ENCODE assay signal across 1 cellular context in genomic region chr15:65385868-65386253, GRCh38.
TF ChIP-seq lines count a peak whose summit lies in the region.

No MANE protein-coding gene starts in this region.

TF ChIP-seq in K562, 482 proteins besides CTCF, POLR2A, EP300 and RAD21:
- TF ChIP-seq ZNF407 (IDR thresholded peaks at IDR 0.05; ENCODE audit: low read depth) (no peak), TEAD1 (CRISPR knock-in tag; IDR thresholded peaks at IDR 0.05) (0 out of 4 replicates have a peak, but pooled peaks of 1 of the 2 experiments have one; percentile 30), RBM22 (IDR thresholded peaks at IDR 0.05; ENCODE audit: low read depth, low read length, poor library complexity, severe bottlenecking) (no peak), WHSC1 (IDR thresholded peaks at IDR 0.05; ENCODE audit: low read length) (no peak), ZNF449 (CRISPR knock-in tag; IDR thresholded peaks at IDR 0.05) (no peak), CEBPG (CRISPR knock-in tag; IDR thresholded peaks at IDR 0.05) (0 out of 2 replicates have a peak, but pooled peaks have one; percentile 4), CEBPG (tag; conservative IDR thresholded peaks at IDR 0.05 in 1 of 2, IDR thresholded peaks at IDR 0.05 in 1 of 2) (no peak), GABPB1 (CRISPR knock-in tag; IDR thresholded peaks at IDR 0.05) (0 out of 2 replicates have a peak, but pooled peaks have one; percentile 1), HNRNPUL1 (IDR thresholded peaks at IDR 0.05; ENCODE audit: low read length) (no peak), HDAC1 (IDR thresholded peaks at IDR 0.05) (no peak), ARID1B (IDR thresholded peaks at IDR 0.05) (no peak), NR0B1 (IDR thresholded peaks at IDR 0.05; ENCODE audit: partially characterized antibody) (no peak), TFAP4 (CRISPR knock-in tag; IDR thresholded peaks at IDR 0.05; ENCODE audit: borderline replicate concordance) (no peak), HMBOX1 (IDR thresholded peaks at IDR 0.05) (no peak), CTCFL (IDR thresholded peaks at IDR 0.05; ENCODE audit: borderline replicate concordance, insufficient read depth, low read depth, low read length, poor library complexity, severe bottlenecking) (no peak), ZNF23 (CRISPR knock-in tag; IDR thresholded peaks at IDR 0.05) (no peak), ZNF717 (CRISPR knock-in tag; IDR thresholded peaks at IDR 0.05) (no peak)
